Comparison of ENCODE assay signal across 12 cellular contexts in genomic region chr13:92821324-92821723, GRCh38.
"Had no signal": no experiment of that assay in that cellular context is flagged by ENCODE, and none has a peak within 500 bp of the region (broad histone marks: within the 10 kb centered on the region; RNA-seq: fewer than 3 reads in every experiment).

No MANE protein-coding gene starts in this region.

- DNase-seq: activated CD4-positive, alpha-beta T cell treated with anti-CD3 and anti-CD28 coated beads for 1 hour; activated CD4-positive, alpha-beta T cell treated with anti-CD3 and anti-CD28 coated beads, Interleukin-2, amount 50 U/mL, for 48 hours; activated gamma-delta T cell; activated T-cell treated with anti-CD3 and anti-CD28 coated beads, Interleukin-2, amount 50 U/mL, for 48 hours; cerebellar nuclear complex; dermis blood vessel endothelial cell; kidney glomerular epithelial cell; stimulated activated CD4-positive, alpha-beta T cell treated with anti-CD3 and anti-CD28 coated beads, Interleukin-4, amount 100 ng/mL, for 1 hour; stimulated activated CD8-positive, alpha-beta memory T cell treated with anti-CD3 and anti-CD28 coated beads, Interleukin-4, amount 100 ng/mL, for 48 hours; stimulated activated naive CD8-positive, alpha-beta T cell treated with anti-CD3 and anti-CD28 coated beads, Interleukin-15, Interleukin-2, amounts not matched to agents 100 U/mL and 50 U/mL, for 24 hours; upper lobe of right lung had no signal

- H3K27ac ChIP-seq: gastroesophageal sphincter, upper lobe of right lung had no signal

- H3K9me3 ChIP-seq: gastroesophageal sphincter, upper lobe of right lung had no signal

- H3K36me3 ChIP-seq: gastroesophageal sphincter, upper lobe of right lung had no signal

- ATAC-seq: gastroesophageal sphincter; stimulated activated naive CD8-positive, alpha-beta T cell treated with anti-CD3 and anti-CD28 coated beads, Interleukin-15, Interleukin-2, amounts not matched to agents 100 U/mL and 50 U/mL, for 24 hours; upper lobe of right lung had no signal

- H3K4me3 ChIP-seq: gastroesophageal sphincter, upper lobe of right lung had no signal

- H3K4me1 ChIP-seq: gastroesophageal sphincter, upper lobe of right lung had no signal

- H3K27me3 ChIP-seq: gastroesophageal sphincter, upper lobe of right lung had no signal
